In genomic region chr19:10797541-10798256, GRCh38 we compare ENCODE assay signal across 8 cellular contexts. TPM values are rescaled to one million over a fixed set of nuclear protein-coding genes. Genes with fewer than 3 reads are reported as not detected.
DNase-seq lines count a peak whose midpoint lies in the region; ATAC-seq and TF ChIP-seq lines count a peak whose summit lies in the region.

No MANE protein-coding gene starts in this region.

- no peaks in the 10 kb centered on the region for H3K27me3 ChIP-seq in osteoblast (ENCODE audit: insufficient read depth, low read length)

- H3K79me2 ChIP-seq in osteoblast (ENCODE audit: insufficient read depth, low read length) = no peaks in the 10 kb centered on the region

- H2AFZ ChIP-seq in osteoblast (ENCODE audit: low read length) = no peak overlapping the region

- DNase-seq in SW480 (ENCODE audit: low spot score) = peak; percentile 12
- DNase-seq in activated T-helper 9 cell treated with anti-CD3 and anti-CD28 coated beads, Interleukin-2, amount 50 U/mL, for 16 hours (ENCODE audit: low read depth) = peak; percentile 84
- no peak for DNase-seq in naive B cell
- DNase-seq in stimulated activated naive B cell treated with anti-CD40 and anti-IgM and Interleukin-4, amounts not matched to agents 10 μg/mL and 1 μg/mL and 100 μg/mL, for 72 hours = peak; percentile 66
- no peak for DNase-seq in osteoblast (ENCODE audit: insufficient read length, low spot score, missing footprints)
- no peak for DNase-seq in GM19240 (ENCODE audit: insufficient read length, low spot score)
- no peak for DNase-seq in left ventricle myocardium superior
- DNase-seq in NCI-H82 treated with DMSO at 0.1 percent for 48 hours (lab: John Stamatoyannopoulos, UW; ENCODE audit: unreplicated experiment) = no peak

- intact Hi-C loops in left ventricle myocardium superior (cut with micrococcal nuclease) = no loop called here

- H3K27me3 Mint-ChIP-seq in naive B cell = no peaks in the 10 kb centered on the region
- H3K27me3 Mint-ChIP-seq in stimulated activated naive B cell treated with anti-CD40 and anti-IgM and Interleukin-4, amounts not matched to agents 10 μg/mL and 1 μg/mL and 100 μg/mL, for 72 hours = no peaks in the 10 kb centered on the region

- no peaks in the 10 kb centered on the region for H3K9me3 ChIP-seq in osteoblast (ENCODE audit: low read depth, low read length)

- peak overlapping the region in 5 of 6 donors; percentile 5 to 84 (median 72) for H3K27ac Mint-ChIP-seq in naive B cell
- H3K27ac Mint-ChIP-seq in stimulated activated naive B cell treated with anti-CD40 and anti-IgM and Interleukin-4, amounts not matched to agents 10 μg/mL and 1 μg/mL and 100 μg/mL, for 72 hours = peak overlapping the region; percentile 92

- no peak overlapping the region for H3K27ac ChIP-seq in osteoblast (ENCODE audit: low read depth, low read length)

- TF ChIP-seq CTCF in osteoblast (IDR thresholded peaks at IDR 0.05; ENCODE audit: extremely low read depth, low read depth, low read length) = no peak

- H3K4me1 Mint-ChIP-seq in naive B cell = peaks cover 0 to 10% (median 8%) of the 10 kb centered on the region in 3 donors
- H3K4me1 Mint-ChIP-seq in stimulated activated naive B cell treated with anti-CD40 and anti-IgM and Interleukin-4, amounts not matched to agents 10 μg/mL and 1 μg/mL and 100 μg/mL, for 72 hours = peaks cover 17 to 18% of the 10 kb centered on the region in 2 donors

- ATAC-seq in naive B cell (ENCODE audit: low read depth in 2 of 2) (peak; percentile 40 to 85), left ventricle myocardium superior (no peak)
- ATAC-seq in stimulated activated naive B cell treated with anti-CD40 and anti-IgM and Interleukin-4, amounts not matched to agents 10 μg/mL and 1 μg/mL and 100 μg/mL, for 72 hours (replicated peaks) = peak; percentile 98 to 99

- no peaks in the 10 kb centered on the region for H3K36me3 Mint-ChIP-seq in naive B cell
- H3K36me3 Mint-ChIP-seq in stimulated activated naive B cell treated with anti-CD40 and anti-IgM and Interleukin-4, amounts not matched to agents 10 μg/mL and 1 μg/mL and 100 μg/mL, for 72 hours = peaks cover 43 to 63% of the 10 kb centered on the region in 2 donors

- no peaks in the 10 kb centered on the region for H3K9me3 Mint-ChIP-seq in naive B cell
- H3K9me3 Mint-ChIP-seq in stimulated activated naive B cell treated with anti-CD40 and anti-IgM and Interleukin-4, amounts not matched to agents 10 μg/mL and 1 μg/mL and 100 μg/mL, for 72 hours = no peaks in the 10 kb centered on the region

- peaks cover 3% of the 10 kb centered on the region for H4K20me1 ChIP-seq in osteoblast (ENCODE audit: insufficient read depth, low read length)

- peak overlapping the region in 1 of 8 donors; percentile 59 for H3K4me3 Mint-ChIP-seq in naive B cell
- peak overlapping the region in 1 of 2 donors; percentile 46 for H3K4me3 Mint-ChIP-seq in stimulated activated naive B cell treated with anti-CD40 and anti-IgM and Interleukin-4, amounts not matched to agents 10 μg/mL and 1 μg/mL and 100 μg/mL, for 72 hours

- no peaks in the 10 kb centered on the region for H3K4me1 ChIP-seq in osteoblast (ENCODE audit: insufficient read depth, low read length)

- no peak overlapping the region for H3K4me2 ChIP-seq in osteoblast (ENCODE audit: insufficient read depth, low read length)

- H3K4me3 ChIP-seq in osteoblast (ENCODE audit: insufficient read depth, low read length) = no peak overlapping the region

- H3K36me3 ChIP-seq in osteoblast (ENCODE audit: insufficient read depth, low read length) = peaks cover 71% of the 10 kb centered on the region

RNA-seq across cellular contexts. Expression of gene TMED1, which starts 38.3 kb away (rescaled TPM):
- 10 to 100 TPM; 17.4 to 25.8 (median 22.3) TPM for polyA plus RNA-seq in naive B cell (ENCODE audit: low read depth in 6 of 6)
- total RNA-seq in osteoblast = 39.2 and 43.1 TPM in 2 replicates
- 29.8 TPM for total RNA-seq in left ventricle myocardium superior

RNA-seq across cellular contexts. Expression of gene C19orf38, which starts 50.5 kb away (rescaled TPM):
- 1 to 10 TPM; 1.5 to 5.3 (median 1.9) TPM for polyA plus RNA-seq in naive B cell (ENCODE audit: low read depth in 6 of 6)
- total RNA-seq in osteoblast (under 0.01 and 0.29 TPM in 2 replicates), left ventricle myocardium superior (0.62 TPM)

Comparison
In these comparisons a context has a peak if more than half of its experiments do, and no peak if none do; other contexts are left out.
1. DNase-seq: peak in SW480 (single experiment), activated T-helper 9 cell treated with anti-CD3 and anti-CD28 coated beads, Interleukin-2, amount 50 U/mL, for 16 hours (single experiment) and stimulated activated naive B cell treated with anti-CD40 and anti-IgM and Interleukin-4, amounts not matched to agents 10 μg/mL and 1 μg/mL and 100 μg/mL, for 72 hours (single experiment); none in naive B cell (single experiment), osteoblast (single experiment), GM19240 (single experiment), left ventricle myocardium superior (single experiment) and NCI-H82 treated with DMSO at 0.1 percent for 48 hours (single experiment).